ENCODE assay signal across 39 cellular contexts in genomic region chr4:38884254-38884653, GRCh38. TPM values are rescaled to one million over a fixed set of nuclear protein-coding genes. Genes with fewer than 3 reads are reported as not detected.
"Had no signal": no experiment of that assay in that cellular context is flagged by ENCODE, and none has a peak within 500 bp of the region (broad histone marks: within the 10 kb centered on the region; RNA-seq: fewer than 3 reads in every experiment).

No MANE protein-coding gene starts in this region.

- H3K27ac ChIP-seq: ascending aorta, body of pancreas, brain microvascular endothelial cell, breast epithelium, VCaP had no signal

- ATAC-seq: activated CD8-positive, alpha-beta T cell treated with anti-CD3 and anti-CD28 coated beads for 36 hours; activated naive CD4-positive, alpha-beta T cell treated with anti-CD3 and anti-CD28 coated beads, Interleukin-2, amount 50 U/mL, for 72 hours; activated T-cell treated with anti-CD3 and anti-CD28 coated beads, Interleukin-2, amount 50 U/mL, for 4 hours; activated T-cell treated with anti-CD3 and anti-CD28 coated beads, Interleukin-2, amount 50 U/mL, for 72 hours; activated T-helper 17 cell treated with anti-CD3 and anti-CD28 coated beads, Interleukin-2, amount 50 U/mL, for 72 hours; body of pancreas had no signal

- H3K27me3 ChIP-seq: ascending aorta, body of pancreas, brain microvascular endothelial cell, breast epithelium had no signal

- H3K9me3 Mint-ChIP-seq: activated B cell treated with CpG ODN at 0.5 μM for 24 hours; activated CD4-positive, alpha-beta memory T cell treated with anti-CD3 and anti-CD28 coated beads for 36 hours; activated CD4-positive, alpha-beta T cell treated with anti-CD3 and anti-CD28 coated beads, Interleukin-2, amount 10 ng/mL, durations not matched to agents 24 days and 14 days; activated CD8-positive, alpha-beta T cell treated with anti-CD3 and anti-CD28 coated beads for 36 hours; activated naive CD4-positive, alpha-beta T cell treated with anti-CD3 and anti-CD28 coated beads for 36 hours; activated naive CD4-positive, alpha-beta T cell treated with anti-CD3 and anti-CD28 coated beads, Interleukin-2, amount 50 U/mL, for 72 hours; activated T-cell treated with anti-CD3 and anti-CD28 coated beads, Interleukin-2, amount 50 U/mL, for 4 hours; activated T-helper 1 cell treated with anti-CD3 and anti-CD28 coated beads, Interleukin-12 subunit alpha, Interleukin-12 subunit beta, Interleukin-2, Interleukin-4 antibody, amounts not matched to agents 30 ng/mL and 10 ng/mL and 1 ng/mL, durations not matched to agents 14 hours and 24 hours and 36 hours; activated T-helper 17 cell treated with anti-CD3 and anti-CD28 coated beads, Interleukin-2, amount 50 U/mL, for 72 hours; central memory CD8-positive, alpha-beta T cell; T-helper 1 cell treated with Interleukin-12 subunit alpha and Interleukin-12 subunit beta and Interleukin-4 antibody, amounts not matched to agents 30 μg/mL and 1 μg/mL, for 36 hours; T-helper 2 cell treated with Interferon-gamma antibody and Interleukin-4, amounts not matched to agents 5 μg/mL and 100 μg/mL, for 36 hours had no signal

- DNase-seq: activated B cell treated with CpG ODN at 0.5 μM for 24 hours; activated CD4-positive, alpha-beta memory T cell treated with anti-CD3 and anti-CD28 coated beads for 36 hours; activated CD4-positive, alpha-beta T cell treated with anti-CD3 and anti-CD28 coated beads for 4 hours; activated CD4-positive, alpha-beta T cell treated with anti-CD3 and anti-CD28 coated beads, Interleukin-2, amount 10 ng/mL, durations not matched to agents 24 days and 14 days; activated CD4-positive, alpha-beta T cell treated with anti-CD3 and anti-CD28 coated beads, Interleukin-2, amount 50 U/mL, for 1 hour; activated CD4-positive, alpha-beta T cell treated with anti-CD3 and anti-CD28 coated beads, Interleukin-2, amount 50 U/mL, for 4 hours; activated CD4-positive, CD25-positive, alpha-beta regulatory T cell treated with anti-CD3 and anti-CD28 coated beads, Interleukin-2, amount 50 U/mL, for 72 hours; activated CD8-positive, alpha-beta memory T cell treated with anti-CD3 and anti-CD28 coated beads, Interleukin-2, amount 50 U/mL, for 4 hours; activated CD8-positive, alpha-beta T cell treated with anti-CD3 and anti-CD28 coated beads for 36 hours; activated effector memory CD4-positive, alpha-beta T cell treated with anti-CD3 and anti-CD28 coated beads, Interleukin-2, amount 50 U/mL, for 16 hours; activated gamma-delta T cell treated with Interleukin-2 at 50 U/mL for 16 hours; activated naive CD4-positive, alpha-beta T cell; activated naive CD4-positive, alpha-beta T cell treated with anti-CD3 and anti-CD28 coated beads for 36 hours; activated naive CD4-positive, alpha-beta T cell treated with anti-CD3 and anti-CD28 coated beads, Interleukin-2, amount 50 U/mL, for 16 hours; activated naive CD8-positive, alpha-beta T cell treated with anti-CD3 and anti-CD28 coated beads for 36 hours; activated T-cell treated with anti-CD3 and anti-CD28 coated beads for 4 hours; activated T-cell treated with anti-CD3 and anti-CD28 coated beads, Interleukin-2, amount 50 U/mL, for 1 hour; activated T-cell treated with anti-CD3 and anti-CD28 coated beads, Interleukin-2, amount 50 U/mL, for 4 hours; activated T-cell treated with anti-CD3 and anti-CD28 coated beads, Interleukin-2, amount 50 U/mL, for 72 hours; amygdala; anterior cingulate cortex; body of pancreas; brain microvascular endothelial cell; cerebellar nuclear complex; T-helper 1 cell; T-helper 2 cell; T-helper 9 cell had no signal

- H3K36me3 Mint-ChIP-seq: activated CD4-positive, alpha-beta memory T cell treated with anti-CD3 and anti-CD28 coated beads for 36 hours; activated naive CD4-positive, alpha-beta T cell treated with anti-CD3 and anti-CD28 coated beads, Interleukin-2, amount 50 U/mL, for 72 hours; activated naive CD8-positive, alpha-beta T cell treated with anti-CD3 and anti-CD28 coated beads for 36 hours had no signal

- H3K9me3 ChIP-seq: ascending aorta, body of pancreas, breast epithelium had no signal

- H3K27me3 Mint-ChIP-seq: activated B cell treated with CpG ODN at 0.5 μM for 24 hours; activated CD4-positive, alpha-beta memory T cell treated with anti-CD3 and anti-CD28 coated beads for 36 hours; activated CD4-positive, alpha-beta T cell treated with anti-CD3 and anti-CD28 coated beads, Interleukin-2, amount 10 ng/mL, durations not matched to agents 24 days and 14 days; activated CD8-positive, alpha-beta T cell treated with anti-CD3 and anti-CD28 coated beads for 36 hours; activated naive CD8-positive, alpha-beta T cell treated with anti-CD3 and anti-CD28 coated beads for 36 hours; activated T-helper 17 cell treated with anti-CD3 and anti-CD28 coated beads, Interleukin-2, amount 50 U/mL, for 72 hours; central memory CD8-positive, alpha-beta T cell had no signal

- H3K4me1 ChIP-seq: breast epithelium had no signal

- H3K36me3 ChIP-seq: breast epithelium had no signal

- H3K4me3 Mint-ChIP-seq: activated B cell treated with CpG ODN at 0.5 μM for 24 hours; activated CD4-positive, alpha-beta memory T cell treated with anti-CD3 and anti-CD28 coated beads for 36 hours; activated CD4-positive, alpha-beta T cell treated with anti-CD3 and anti-CD28 coated beads, Interleukin-2, amount 10 ng/mL, durations not matched to agents 24 days and 14 days; activated CD8-positive, alpha-beta T cell treated with anti-CD3 and anti-CD28 coated beads for 36 hours; activated naive CD4-positive, alpha-beta T cell treated with anti-CD3 and anti-CD28 coated beads for 36 hours; activated naive CD8-positive, alpha-beta T cell treated with anti-CD3 and anti-CD28 coated beads for 36 hours; activated T-cell treated with anti-CD3 and anti-CD28 coated beads, Interleukin-2, amount 50 U/mL, for 4 hours; activated T-cell treated with anti-CD3 and anti-CD28 coated beads, Interleukin-2, amount 50 U/mL, for 72 hours; activated T-helper 1 cell treated with anti-CD3 and anti-CD28 coated beads, Interleukin-12 subunit alpha, Interleukin-12 subunit beta, Interleukin-2, Interleukin-4 antibody, amounts not matched to agents 30 ng/mL and 10 ng/mL and 1 ng/mL, durations not matched to agents 14 hours and 24 hours and 36 hours; activated T-helper 17 cell treated with anti-CD3 and anti-CD28 coated beads, Interleukin-2, amount 50 U/mL, for 72 hours; central memory CD8-positive, alpha-beta T cell; T-helper 1 cell treated with Interleukin-12 subunit alpha and Interleukin-12 subunit beta and Interleukin-4 antibody, amounts not matched to agents 30 μg/mL and 1 μg/mL, for 36 hours; T-helper 2 cell treated with Interferon-gamma antibody and Interleukin-4, amounts not matched to agents 5 μg/mL and 100 μg/mL, for 36 hours had no signal

- FAIRE-seq: colon, TTC549 had no signal

- H3K4me1 Mint-ChIP-seq: central memory CD8-positive, alpha-beta T cell had no signal

- H3K4me3 ChIP-seq: ascending aorta, body of pancreas, breast epithelium had no signal

- H3K27ac Mint-ChIP-seq: activated B cell treated with CpG ODN at 0.5 μM for 24 hours; activated CD4-positive, alpha-beta memory T cell treated with anti-CD3 and anti-CD28 coated beads for 36 hours; activated CD4-positive, alpha-beta T cell treated with anti-CD3 and anti-CD28 coated beads, Interleukin-2, amount 10 ng/mL, durations not matched to agents 24 days and 14 days; activated CD8-positive, alpha-beta T cell treated with anti-CD3 and anti-CD28 coated beads for 36 hours; activated naive CD4-positive, alpha-beta T cell treated with anti-CD3 and anti-CD28 coated beads for 36 hours; activated naive CD4-positive, alpha-beta T cell treated with anti-CD3 and anti-CD28 coated beads, Interleukin-2, amount 50 U/mL, for 72 hours; activated naive CD8-positive, alpha-beta T cell treated with anti-CD3 and anti-CD28 coated beads for 36 hours; activated T-cell treated with anti-CD3 and anti-CD28 coated beads, Interleukin-2, amount 50 U/mL, for 72 hours; activated T-helper 1 cell treated with anti-CD3 and anti-CD28 coated beads, Interleukin-12 subunit alpha, Interleukin-12 subunit beta, Interleukin-2, Interleukin-4 antibody, amounts not matched to agents 30 ng/mL and 10 ng/mL and 1 ng/mL, durations not matched to agents 14 hours and 24 hours and 36 hours; activated T-helper 17 cell treated with anti-CD3 and anti-CD28 coated beads, Interleukin-2, amount 50 U/mL, for 72 hours; T-helper 1 cell treated with Interleukin-12 subunit alpha and Interleukin-12 subunit beta and Interleukin-4 antibody, amounts not matched to agents 30 μg/mL and 1 μg/mL, for 36 hours; T-helper 2 cell treated with Interferon-gamma antibody and Interleukin-4, amounts not matched to agents 5 μg/mL and 100 μg/mL, for 36 hours had no signal

RNA-seq across cellular contexts. Expression of gene FAM114A1, which starts 16.6 kb away (rescaled TPM):
- total RNA-seq: activated CD8-positive, alpha-beta memory T cell treated with anti-CD3 and anti-CD28 coated beads for 36 hours had no signal
